Comparison of ENCODE assay signal across 8 cellular contexts in the genomic region with DNA sequence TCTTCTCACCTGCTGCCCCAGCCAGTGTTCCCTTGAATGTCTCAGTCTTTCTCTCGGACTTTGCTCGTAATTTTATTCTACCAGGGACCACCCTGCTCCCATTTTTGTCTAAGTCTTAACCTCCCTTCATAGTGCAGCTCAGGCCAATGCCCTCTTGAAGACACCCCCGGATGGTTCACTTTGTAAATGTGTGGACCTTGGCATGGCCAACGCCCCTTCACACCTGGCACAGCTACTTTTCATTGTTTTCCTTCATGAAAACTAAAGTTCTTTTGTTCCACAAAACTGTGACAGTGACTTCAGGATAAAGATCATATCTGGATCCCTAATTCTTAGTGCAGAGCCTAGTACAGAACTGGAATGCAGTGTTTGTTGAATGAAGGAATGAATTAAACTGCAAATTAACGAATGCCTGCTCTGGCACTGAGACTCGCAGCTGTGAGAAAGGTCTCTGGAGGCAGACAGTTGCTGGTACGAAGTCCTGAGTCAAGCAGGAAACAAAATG. TPM values are rescaled to one million over a fixed set of nuclear protein-coding genes. Genes with fewer than 3 reads are reported as not detected.
DNase-seq lines count a peak whose midpoint lies in the region; ATAC-seq and TF ChIP-seq lines count a peak whose summit lies in the region.

No MANE protein-coding gene starts in this region.

- H3K4me3 Mint-ChIP-seq in activated CD4-positive, alpha-beta T cell treated with anti-CD3 and anti-CD28 coated beads for 36 hours, result no peak overlapping the region

- intact Hi-C loops in activated CD4-positive, alpha-beta T cell treated with anti-CD3 and anti-CD28 coated beads for 36 hours (cut with DNase I, micrococcal nuclease), result loop anchor here (1.0 to 10.0 kb wide), 11 partner anchors 13 to 584 kb away; a partner anchor contains a TSS
- intact Hi-C loops in body of pancreas (cut with DNase I), result no loop called here

- DNase-seq in activated CD4-positive, alpha-beta T cell treated with anti-CD3 and anti-CD28 coated beads for 36 hours, result peak; percentile 71
- DNase-seq in activated CD4-positive, alpha-beta T cell treated with anti-CD3 and anti-CD28 coated beads, Interleukin-2, amount 50 U/mL, for 48 hours, result no peak
- DNase-seq in body of pancreas (peak; percentile 49 to 81 (median 64)), GM19240 (ENCODE audit: insufficient read length, low spot score) (no peak), dedifferentiated amniotic fluid mesenchymal stem cell (ENCODE audit: extremely low spot score) (no peak)

- no peak for TF ChIP-seq POLR2A in body of pancreas (IDR thresholded peaks at IDR 0.05)

- no peaks in the 10 kb centered on the region for H3K9me3 Mint-ChIP-seq in activated CD4-positive, alpha-beta T cell treated with anti-CD3 and anti-CD28 coated beads for 36 hours (ENCODE audit: low read depth)

- peak overlapping the region; percentile 99 for H3K9ac ChIP-seq in mucosa of rectum (ENCODE audit: low read depth in 1 of 2, low read length in 2 of 2)

- POLR2A ChIA-PET in activated CD4-positive, alpha-beta T cell treated with anti-CD3 and anti-CD28 coated beads for 36 hours (lab: Charles Lee), result interaction anchor here (1.7 to 1.9 kb wide), 3 partner anchors 13 to 338 kb away, joined by 6 to 8 read pairs (median 7); a partner anchor contains a TSS

- H3K36me3 ChIP-seq in body of pancreas (replicated peaks in 1 of 2; ENCODE audit: insufficient read depth in 1 of 2, low read depth in 2 of 2) (no peaks in the 10 kb centered on the region), mucosa of rectum (ENCODE audit: control insufficient read depth in 2 of 2, insufficient read depth in 2 of 2, low read length in 2 of 2) (no peaks in the 10 kb centered on the region)

- H3K36me3 Mint-ChIP-seq in activated CD4-positive, alpha-beta T cell treated with anti-CD3 and anti-CD28 coated beads for 36 hours (ENCODE audit: low read depth), result no peaks in the 10 kb centered on the region

- CTCF ChIA-PET in activated CD4-positive, alpha-beta T cell treated with anti-CD3 and anti-CD28 coated beads for 36 hours (lab: Charles Lee), result interaction anchor here (0.8 to 5.5 kb wide), 22 partner anchors 10 to 430 kb away, joined by 3 to 45 read pairs (median 6); a partner anchor contains a TSS

- peaks cover 31% of the 10 kb centered on the region for H3K4me1 Mint-ChIP-seq in activated CD4-positive, alpha-beta T cell treated with anti-CD3 and anti-CD28 coated beads for 36 hours

- H3K4me1 ChIP-seq in body of pancreas (peaks cover 35% of the 10 kb centered on the region), mucosa of rectum (ENCODE audit: control insufficient read depth in 2 of 2, insufficient read depth in 2 of 2, low read length in 2 of 2) (peaks cover 32 to 33% of the 10 kb centered on the region in 2 donors)

- WGBS in body of pancreas, 2 donors, result 8 to 14% methylated on average over 7 of the region's 7 CpGs

- peak overlapping the region; percentile 94 to 99 (median 97) for H3K27ac ChIP-seq in body of pancreas
- peak overlapping the region; percentile 99 to 100 for H3K27ac ChIP-seq in mucosa of rectum (ENCODE audit: low read depth in 2 of 2, low read length in 2 of 2)

- H3K27me3 ChIP-seq in body of pancreas (no peaks in the 10 kb centered on the region), mucosa of rectum (ENCODE audit: control insufficient read depth in 2 of 2, insufficient read depth in 2 of 2, low read length in 2 of 2) (no peaks in the 10 kb centered on the region)

- no peak for TF ChIP-seq CTCF in body of pancreas (IDR thresholded peaks at IDR 0.05)

- H3K27ac Mint-ChIP-seq in activated CD4-positive, alpha-beta T cell treated with anti-CD3 and anti-CD28 coated beads for 36 hours, result no peak overlapping the region

- ATAC-seq in activated CD4-positive, alpha-beta T cell treated with anti-CD3 and anti-CD28 coated beads for 36 hours, result peak; percentile 20
- ATAC-seq in HG02885 (IDR thresholded peaks at IDR 0.05; ENCODE audit: poor library complexity, unreplicated experiment) (peak; percentile 26), body of pancreas (no peak), HG02759 (IDR thresholded peaks at IDR 0.05; ENCODE audit: unreplicated experiment) (no peak)

- no peaks in the 10 kb centered on the region for H3K27me3 Mint-ChIP-seq in activated CD4-positive, alpha-beta T cell treated with anti-CD3 and anti-CD28 coated beads for 36 hours

- H3K4me3 ChIP-seq in body of pancreas (no peak overlapping the region), mucosa of rectum (ENCODE audit: low read length in 2 of 2) (peak overlapping the region; percentile 91 to 96)

- H3K9me3 ChIP-seq in body of pancreas (no peaks in the 10 kb centered on the region), mucosa of rectum (ENCODE audit: control insufficient read depth in 2 of 2, low read length in 2 of 2) (no peaks in the 10 kb centered on the region)

RNA-seq across cellular contexts. Expression of a gene that starts 3.5 kb away (rescaled TPM):
- total RNA-seq in activated CD4-positive, alpha-beta T cell treated with anti-CD3 and anti-CD28 coated beads for 36 hours, result under 1 TPM; 0.37 to 0.50 TPM
- 10 to 100 TPM; 41.8 to 47.5 TPM for total RNA-seq in body of pancreas

RNA-seq across cellular contexts. Expression of a gene that starts 7.7 kb away (rescaled TPM):
- 1 to 10 TPM in 1 of 2 experiments, under 1 TPM in 1; 0.83 to 1.8 TPM for total RNA-seq in activated CD4-positive, alpha-beta T cell treated with anti-CD3 and anti-CD28 coated beads for 36 hours
- 10 to 100 TPM; 24.1 to 28.0 TPM for total RNA-seq in body of pancreas

RNA-seq across cellular contexts. Expression of a gene that starts 39.4 kb away (rescaled TPM):
- total RNA-seq in activated CD4-positive, alpha-beta T cell treated with anti-CD3 and anti-CD28 coated beads for 36 hours, result not detected
- total RNA-seq in body of pancreas, result not detected

Comparison
In these comparisons a context has a peak if more than half of its experiments do, and no peak if none do; other contexts are left out.
1. DNase-seq: peak in activated CD4-positive, alpha-beta T cell treated with anti-CD3 and anti-CD28 coated beads for 36 hours (single experiment) and body of pancreas (4 of 4); none in activated CD4-positive, alpha-beta T cell treated with anti-CD3 and anti-CD28 coated beads, Interleukin-2, amount 50 U/mL, for 48 hours (0 of 2), GM19240 (single experiment) and dedifferentiated amniotic fluid mesenchymal stem cell (single experiment).
2. ATAC-seq: peak in activated CD4-positive, alpha-beta T cell treated with anti-CD3 and anti-CD28 coated beads for 36 hours (single experiment) and HG02885 (single experiment); none in body of pancreas (single experiment) and HG02759 (single experiment).
3. H3K4me3 ChIP-seq: peak in mucosa of rectum (2 of 2); none in body of pancreas (0 of 2).
4. RNA of a gene that starts 3.5 kb away (total RNA-seq): 41.8 to 47.5 TPM in body of pancreas; 0.37 to 0.50 TPM in activated CD4-positive, alpha-beta T cell treated with anti-CD3 and anti-CD28 coated beads for 36 hours; every median in the first group is over 10 times any median in the second.
5. RNA of a gene that starts 7.7 kb away (total RNA-seq): 24.1 to 28.0 TPM in body of pancreas; 0.83 to 1.8 TPM in activated CD4-positive, alpha-beta T cell treated with anti-CD3 and anti-CD28 coated beads for 36 hours; every median in the first group is over 4 times any median in the second.